9 cellular contexts compared by ENCODE assay signal in genomic region chr9:133990366-133991210, GRCh38. TPM values are rescaled to one million over a fixed set of nuclear protein-coding genes. Genes with fewer than 3 reads are reported as not detected.
DNase-seq lines count a peak whose midpoint lies in the region; ATAC-seq, FAIRE-seq and TF ChIP-seq lines count a peak whose summit lies in the region.
"Had no signal": no experiment of that assay in that cellular context is flagged by ENCODE, and none has a peak within 500 bp of the region (broad histone marks: within the 10 kb centered on the region; RNA-seq: fewer than 3 reads in every experiment).

No MANE protein-coding gene starts in this region.

- peaks cover 48% of the 10 kb centered on the region for H3K79me2 ChIP-seq in ACC112 (ENCODE audit: control insufficient read depth, insufficient read depth, low read length, unreplicated experiment)

- H3K36me3 ChIP-seq in ACC112 (ENCODE audit: insufficient read depth, low read length): no peaks in the 10 kb centered on the region
- no peaks in the 10 kb centered on the region for H3K36me3 ChIP-seq in HAP-1 (replicated peaks)
- H3K36me3 ChIP-seq: neutrophil had no signal

- no peak for FAIRE-seq in GM12891 (lab: Jason Lieb, UNC)

- POLR2A ChIA-PET in activated CD4-positive, alpha-beta memory T cell treated with anti-CD3 and anti-CD28 coated beads for 36 hours (lab: Charles Lee): no interaction called here

- no peak for ATAC-seq in GM18858 (IDR thresholded peaks at IDR 0.05; ENCODE audit: unreplicated experiment)

- H2AFZ ChIP-seq in ACC112 (ENCODE audit: low read length, unreplicated experiment): peak overlapping the region; percentile 75

- no peaks in the 10 kb centered on the region for H3K27me3 ChIP-seq in ACC112 (ENCODE audit: insufficient read depth, low read length)
- no peaks in the 10 kb centered on the region for H3K27me3 ChIP-seq in HAP-1 (ENCODE audit: low read depth)

- peaks cover 12% of the 10 kb centered on the region for H3K27me3 Mint-ChIP-seq in activated CD4-positive, alpha-beta memory T cell treated with anti-CD3 and anti-CD28 coated beads for 36 hours
- no peaks in the 10 kb centered on the region for H3K27me3 Mint-ChIP-seq in progenitor cell of endocrine pancreas

- H3K4me3 Mint-ChIP-seq in activated CD4-positive, alpha-beta memory T cell treated with anti-CD3 and anti-CD28 coated beads for 36 hours: peak overlapping the region; percentile 51
- peak overlapping the region; percentile 97 for H3K4me3 Mint-ChIP-seq in progenitor cell of endocrine pancreas (ENCODE audit: low read depth)

- H3K36me3 Mint-ChIP-seq in activated CD4-positive, alpha-beta memory T cell treated with anti-CD3 and anti-CD28 coated beads for 36 hours: no peaks in the 10 kb centered on the region
- no peaks in the 10 kb centered on the region for H3K36me3 Mint-ChIP-seq in progenitor cell of endocrine pancreas (ENCODE audit: insufficient read depth)

- TF ChIP-seq POLR2A in GM12891 (IDR thresholded peaks at IDR 0.05; ENCODE audit: low read depth, low read length): no peak

- peak in 1 of 2 experiments; percentile 58 for DNase-seq in HAP-1 (ENCODE audit: low spot score in 2 of 2)
- no peak for DNase-seq in activated CD4-positive, alpha-beta memory T cell treated with anti-CD3 and anti-CD28 coated beads for 36 hours
- DNase-seq in cardiac septum (ENCODE audit: low spot score): peak; percentile 64
- peak; percentile 92 for DNase-seq in progenitor cell of endocrine pancreas (ENCODE audit: low spot score, unreplicated experiment)
- no peak for DNase-seq in GM12891 (ENCODE audit: insufficient read length, low spot score)
- no peak for DNase-seq in activated effector memory CD4-positive, alpha-beta T cell treated with anti-CD3 and anti-CD28 coated beads, Interleukin-2, amount 50 U/mL, for 16 hours

- in situ Hi-C loops in HAP-1 (cut with MboI; ENCODE audit: low sequenced_read_pairs): loop anchor here (5.0 kb wide), 1 partner anchor 198 kb away; no protein-coding TSS in a partner anchor

- H3K27ac Mint-ChIP-seq in activated CD4-positive, alpha-beta memory T cell treated with anti-CD3 and anti-CD28 coated beads for 36 hours: no peak overlapping the region
- H3K27ac Mint-ChIP-seq in progenitor cell of endocrine pancreas: peak overlapping the region; percentile 98

- no peaks in the 10 kb centered on the region for H3K9me3 ChIP-seq in HAP-1
- H3K9me3 ChIP-seq: neutrophil had no signal

- peak overlapping the region; percentile 85 for H3K27ac ChIP-seq in ACC112 (ENCODE audit: low read depth, low read length)
- H3K27ac ChIP-seq: neutrophil had no signal

- CTCF ChIA-PET in activated CD4-positive, alpha-beta memory T cell treated with anti-CD3 and anti-CD28 coated beads for 36 hours (lab: Charles Lee): interaction anchor here (1.2 kb wide), 1 partner anchor 209 kb away, joined by 4 read pairs; no protein-coding TSS in a partner anchor

- intact Hi-C loops in activated CD4-positive, alpha-beta memory T cell treated with anti-CD3 and anti-CD28 coated beads for 36 hours (cut with micrococcal nuclease): loop anchor here (5.0 kb wide), 1 partner anchor 77 kb away; the partner anchor contains the start of gene BRD3
- intact Hi-C loops in cardiac septum (cut with DNase I): loop anchor here (5.0 kb wide), 1 partner anchor 73 kb away; no protein-coding TSS in a partner anchor

- peaks cover 1% of the 10 kb centered on the region for H3K4me1 Mint-ChIP-seq in activated CD4-positive, alpha-beta memory T cell treated with anti-CD3 and anti-CD28 coated beads for 36 hours (ENCODE audit: low read depth)
- H3K4me1 Mint-ChIP-seq in progenitor cell of endocrine pancreas (ENCODE audit: low read depth): peaks cover 30% of the 10 kb centered on the region

- H3K4me3 ChIP-seq in ACC112 (ENCODE audit: low read depth, low read length) (peak overlapping the region; percentile 99), HAP-1 (peak overlapping the region; percentile 79)

- H3K4me1 ChIP-seq in ACC112 (ENCODE audit: control insufficient read depth, insufficient read depth, low read length, unreplicated experiment) (peaks cover 8% of the 10 kb centered on the region), HAP-1 (peaks cover 6% of the 10 kb centered on the region)

- H3K9me3 Mint-ChIP-seq in activated CD4-positive, alpha-beta memory T cell treated with anti-CD3 and anti-CD28 coated beads for 36 hours: no peaks in the 10 kb centered on the region
- no peaks in the 10 kb centered on the region for H3K9me3 Mint-ChIP-seq in progenitor cell of endocrine pancreas (ENCODE audit: low read depth)

- TF ChIP-seq CTCF in progenitor cell of endocrine pancreas (IDR thresholded peaks at IDR 0.05; ENCODE audit: unreplicated experiment): no peak

TF ChIP-seq in GM12891, 5 proteins besides CTCF, POLR2A, EP300 and RAD21:
- TF ChIP-seq PAX5 (IDR thresholded peaks at IDR 0.05; ENCODE audit: insufficient read depth, low read length, severe bottlenecking) (no peak), POLR2AphosphoS5 (IDR thresholded peaks at IDR 0.05; ENCODE audit: low read depth, low read length) (no peak), SPI1 (IDR thresholded peaks at IDR 0.05; ENCODE audit: low read depth, low read length) (no peak), POU2F2 (IDR thresholded peaks at IDR 0.05; ENCODE audit: low read depth, low read length) (no peak), TAF1 (IDR thresholded peaks at IDR 0.05; ENCODE audit: low read depth, low read length) (no peak)

RNA-seq across cellular contexts. Expression of gene VAV2, which starts 1.5 kb away (rescaled TPM):
- 1 to 10 TPM; 4.5 to 5.3 TPM for total RNA-seq in activated CD4-positive, alpha-beta memory T cell treated with anti-CD3 and anti-CD28 coated beads for 36 hours
- 8.1 TPM for total RNA-seq in cardiac septum
- 80.6 and 82.8 TPM in 2 replicates for total RNA-seq in progenitor cell of endocrine pancreas
- 25.3 TPM for polyA plus RNA-seq in GM12891 (2012; ENCODE audit: low read depth, missing spikeins)

RNA-seq across cellular contexts. Expression of gene BRD3OS, which starts 34.7 kb away (rescaled TPM):
- 10 to 100 TPM; 12.6 to 13.2 TPM for total RNA-seq in activated CD4-positive, alpha-beta memory T cell treated with anti-CD3 and anti-CD28 coated beads for 36 hours
- total RNA-seq in cardiac septum: 9.0 TPM
- total RNA-seq in progenitor cell of endocrine pancreas: 21.8 and 28.0 TPM in 2 replicates
- 6.2 TPM for polyA plus RNA-seq in GM12891 (2012; ENCODE audit: low read depth, missing spikeins)

Comparison
In these comparisons a context has a peak if more than half of its experiments do, and no peak if none do; other contexts are left out.
1. DNase-seq: peak in cardiac septum (single experiment) and progenitor cell of endocrine pancreas (single experiment); none in activated CD4-positive, alpha-beta memory T cell treated with anti-CD3 and anti-CD28 coated beads for 36 hours (single experiment), GM12891 (single experiment) and activated effector memory CD4-positive, alpha-beta T cell treated with anti-CD3 and anti-CD28 coated beads, Interleukin-2, amount 50 U/mL, for 16 hours (single experiment).